ENCODE assay signal across 1 cellular context in the genomic region with DNA sequence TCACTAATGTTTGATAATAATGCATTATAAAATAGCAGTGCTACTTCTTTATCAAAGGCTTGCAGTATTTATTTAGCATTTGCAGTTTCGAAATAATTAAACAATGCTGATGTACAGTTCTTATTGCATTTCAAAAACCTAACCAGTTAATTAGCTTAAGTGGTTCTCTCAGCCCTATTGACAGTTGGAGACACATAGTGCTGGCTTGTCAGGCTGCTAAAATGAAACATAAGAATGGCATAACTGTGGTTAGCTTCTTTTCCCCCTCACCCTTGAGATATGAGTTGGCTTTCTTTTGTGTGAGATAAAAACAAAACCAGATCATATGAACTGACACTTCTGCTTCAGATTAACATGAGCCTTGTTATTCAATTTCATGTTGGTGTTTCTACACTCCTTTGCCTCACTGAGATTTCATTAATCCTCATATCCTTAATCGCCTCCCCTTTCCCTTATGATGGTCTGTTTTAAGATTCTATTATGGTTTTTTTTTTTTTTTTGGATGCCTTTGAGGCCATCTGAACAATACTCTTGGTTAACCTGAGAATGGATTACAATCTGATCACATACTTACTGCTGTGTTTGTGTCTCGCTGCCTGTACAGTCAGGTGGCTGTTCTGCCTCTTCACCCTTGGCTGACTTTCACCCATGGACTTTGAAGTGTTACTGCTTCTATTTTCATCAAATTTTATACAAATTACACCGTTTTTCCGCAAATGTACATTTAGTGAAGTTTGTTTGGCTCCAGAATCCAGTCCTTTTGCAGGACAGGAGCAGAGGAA.
TF ChIP-seq lines count a peak whose summit lies in the region.

No MANE protein-coding gene starts in this region.

TF ChIP-seq in WTC11, 78 proteins besides CTCF, POLR2A, EP300 and RAD21 (continued from another document):
- TF ChIP-seq, protein P1, sequence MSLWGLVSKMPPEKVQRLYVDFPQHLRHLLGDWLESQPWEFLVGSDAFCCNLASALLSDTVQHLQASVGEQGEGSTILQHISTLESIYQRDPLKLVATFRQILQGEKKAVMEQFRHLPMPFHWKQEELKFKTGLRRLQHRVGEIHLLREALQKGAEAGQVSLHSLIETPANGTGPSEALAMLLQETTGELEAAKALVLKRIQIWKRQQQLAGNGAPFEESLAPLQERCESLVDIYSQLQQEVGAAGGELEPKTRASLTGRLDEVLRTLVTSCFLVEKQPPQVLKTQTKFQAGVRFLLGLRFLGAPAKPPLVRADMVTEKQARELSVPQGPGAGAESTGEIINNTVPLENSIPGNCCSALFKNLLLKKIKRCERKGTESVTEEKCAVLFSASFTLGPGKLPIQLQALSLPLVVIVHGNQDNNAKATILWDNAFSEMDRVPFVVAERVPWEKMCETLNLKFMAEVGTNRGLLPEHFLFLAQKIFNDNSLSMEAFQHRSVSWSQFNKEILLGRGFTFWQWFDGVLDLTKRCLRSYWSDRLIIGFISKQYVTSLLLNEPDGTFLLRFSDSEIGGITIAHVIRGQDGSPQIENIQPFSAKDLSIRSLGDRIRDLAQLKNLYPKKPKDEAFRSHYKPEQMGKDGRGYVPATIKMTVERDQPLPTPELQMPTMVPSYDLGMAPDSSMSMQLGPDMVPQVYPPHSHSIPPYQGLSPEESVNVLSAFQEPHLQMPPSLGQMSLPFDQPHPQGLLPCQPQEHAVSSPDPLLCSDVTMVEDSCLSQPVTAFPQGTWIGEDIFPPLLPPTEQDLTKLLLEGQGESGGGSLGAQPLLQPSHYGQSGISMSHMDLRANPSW (CRISPR knock-in tag; conservative IDR thresholded peaks at IDR 0.05; ENCODE audit: low read depth), result no peak
- TF ChIP-seq MYBL2 (CRISPR knock-in tag; IDR thresholded peaks at IDR 0.05) (no peak), TEAD1 (CRISPR knock-in tag; IDR thresholded peaks at IDR 0.05) (no peak), CREB1 (CRISPR knock-in tag; IDR thresholded peaks at IDR 0.05) (no peak)
